In genomic region chr6:32954983-32955802, GRCh38 we compare ENCODE assay signal across 7 cellular contexts. TPM values are rescaled to one million over a fixed set of nuclear protein-coding genes. Genes with fewer than 3 reads are reported as not detected.
A peak's percentile ranks its signal among the peaks of the same experiment; 100 is the strongest.
DNase-seq lines count a peak whose midpoint lies in the region; ATAC-seq, FAIRE-seq and TF ChIP-seq lines count a peak whose summit lies in the region.

No MANE protein-coding gene starts in this region.

- peaks cover 40% of the 10 kb centered on the region for H3K4me1 Mint-ChIP-seq in T-helper 2 cell treated with Interferon-gamma antibody and Interleukin-4, amounts not matched to agents 5 μg/mL and 100 μg/mL, for 36 hours (ENCODE audit: low read depth)

- FAIRE-seq in K562 (lab: Jason Lieb, UNC) = no peak

- no peaks in the 10 kb centered on the region for H3K9me2 ChIP-seq in neural cell (ENCODE audit: insufficient read depth, low read length)

- H4K20me1 ChIP-seq in K562 (replicated peaks; ENCODE audit: control insufficient read depth, insufficient read depth, low read length) (no peaks in the 10 kb centered on the region), neural cell (ENCODE audit: insufficient read depth) (no peaks in the 10 kb centered on the region)

- TF ChIP-seq RAD21 in K562 (CRISPR knock-in tag; conservative IDR thresholded peaks at IDR 0.05 in 1 of 2, IDR thresholded peaks at IDR 0.05 in 1 of 2) (peak in 1 of 2 experiments; percentile 14; a peak in 1 of 4 replicates), neural cell (conservative IDR thresholded peaks at IDR 0.05) (no peak)

- H3K4me2 ChIP-seq in K562 (ENCODE audit: insufficient read depth, low read length) (no peak overlapping the region), neural cell (ENCODE audit: low read length) (no peak overlapping the region)

- H2AFZ ChIP-seq in K562 (ENCODE audit: low read depth, low read length) (no peak overlapping the region), neural cell (ENCODE audit: low read depth, low read length) (no peak overlapping the region)

- TF ChIP-seq CTCF in K562 (IDR thresholded peaks at IDR 0.05 in 2 of 3, conservative IDR thresholded peaks at IDR 0.05 in 1 of 3; ENCODE audit: insufficient read depth in 2 of 3, low read depth in 1 of 3, low read length in 3 of 3) (peak; percentile 45 to 60 (median 56); a peak in 4 of 6 replicates), neural cell (IDR thresholded peaks at IDR 0.05; ENCODE audit: poor library complexity, severe bottlenecking) (peak; percentile 17), ovary (IDR thresholded peaks at IDR 0.05) (no peak)

- no peaks in the 10 kb centered on the region for H3K36me3 ChIP-seq in K562 (ENCODE audit: control insufficient read depth, insufficient read depth, low read length)
- no peaks in the 10 kb centered on the region for H3K36me3 ChIP-seq in neural cell (ENCODE audit: insufficient read depth, low read length)
- H3K36me3 ChIP-seq in ovary = no peaks in the 10 kb centered on the region

- DNase-seq in EH (ENCODE audit: low read depth) = peak; percentile 36
- DNase-seq in KBM-7 = peak; percentile 56
- peak in 2 of 4 experiments; percentile 32 to 36 for DNase-seq in K562 (ENCODE audit: extremely low read depth in 1 of 4, low spot score in 3 of 4)
- no peak for DNase-seq in ovary
- DNase-seq in T-helper 2 cell treated with Interferon-gamma antibody and Interleukin-4, amounts not matched to agents 5 μg/mL and 100 μg/mL, for 36 hours (ENCODE audit: low spot score) = no peak

- peaks cover 3% of the 10 kb centered on the region for H3K36me3 Mint-ChIP-seq in T-helper 2 cell treated with Interferon-gamma antibody and Interleukin-4, amounts not matched to agents 5 μg/mL and 100 μg/mL, for 36 hours (ENCODE audit: low read depth)

- H3F3A ChIP-seq in neural cell (ENCODE audit: insufficient read depth, low read length, poor library complexity, severe bottlenecking) = no peaks in the 10 kb centered on the region

- H3K4me1 ChIP-seq in K562 (replicated peaks in 1 of 2; ENCODE audit: control insufficient read depth in 2 of 2, insufficient read depth in 2 of 2, low read length in 2 of 2) (no peaks in the 10 kb centered on the region; a peak in 1 of 5 replicates), ovary (ENCODE audit: insufficient read depth) (peaks cover 2% of the 10 kb centered on the region)

- no peak overlapping the region for H3K4me3 ChIP-seq in K562
- no peak overlapping the region for H3K4me3 ChIP-seq in neural cell (ENCODE audit: low read length)
- no peak overlapping the region for H3K4me3 ChIP-seq in ovary

- no peaks in the 10 kb centered on the region for H3K9me3 Mint-ChIP-seq in T-helper 2 cell treated with Interferon-gamma antibody and Interleukin-4, amounts not matched to agents 5 μg/mL and 100 μg/mL, for 36 hours

- no peaks in the 10 kb centered on the region for H3K79me2 ChIP-seq in K562 (ENCODE audit: control insufficient read depth, insufficient read depth, low read length)
- no peaks in the 10 kb centered on the region for H3K79me2 ChIP-seq in neural cell (replicated peaks; ENCODE audit: insufficient read depth, low read length)

- no peaks in the 10 kb centered on the region for H3K9me3 ChIP-seq in K562 (replicated peaks; ENCODE audit: control insufficient read depth, insufficient read depth, low read depth, low read length)
- no peaks in the 10 kb centered on the region for H3K9me3 ChIP-seq in neural cell (ENCODE audit: low read length)
- no peaks in the 10 kb centered on the region for H3K9me3 ChIP-seq in ovary

- CTCF ChIA-PET in K562 (lab: Yijun Ruan, JAX; ENCODE audit: low intra/inter-chr PET ratio) = interaction anchor here (0.7 to 0.8 kb wide), 2 partner anchors 15 to 542 kb away, joined by 3 to 5 read pairs; partner anchors contain the start of gene HLA-DMB

- H3K27ac ChIP-seq in K562 (ENCODE audit: extremely low read depth, low read depth, low read length) (no peak overlapping the region), neural cell (ENCODE audit: low read length) (no peak overlapping the region), ovary (no peak overlapping the region)

- H3K27me3 Mint-ChIP-seq in T-helper 2 cell treated with Interferon-gamma antibody and Interleukin-4, amounts not matched to agents 5 μg/mL and 100 μg/mL, for 36 hours (ENCODE audit: low read depth) = no peaks in the 10 kb centered on the region

- H3K27me3 ChIP-seq in K562 (ENCODE audit: control insufficient read depth in 2 of 2, insufficient read depth in 2 of 2, low read length in 2 of 2) (peaks cover 0 to 14% of the 10 kb centered on the region in 2 experiments; a peak in 2 of 5 replicates), neural cell (ENCODE audit: insufficient read depth, low read depth, low read length) (no peaks in the 10 kb centered on the region), ovary (no peaks in the 10 kb centered on the region)

- BruUV-seq in K562 (replicated peaks; lab: Mats Ljungman, UMichigan) = no TSS peak

- ATAC-seq in K562 = peak; percentile 61
- ATAC-seq in GM18502 (IDR thresholded peaks at IDR 0.05; ENCODE audit: poor library complexity, unreplicated experiment) = no peak

- no peak overlapping the region for H3K27ac Mint-ChIP-seq in T-helper 2 cell treated with Interferon-gamma antibody and Interleukin-4, amounts not matched to agents 5 μg/mL and 100 μg/mL, for 36 hours

- TF ChIP-seq EP300 in K562 (IDR thresholded peaks at IDR 0.05; ENCODE audit: low read length) (no peak), neural cell (conservative IDR thresholded peaks at IDR 0.05; ENCODE audit: poor library complexity, severe bottlenecking) (no peak), ovary (IDR thresholded peaks at IDR 0.05) (no peak)

- WGBS in K562 (ENCODE audit: insufficient coverage, low coverage, missing lambda C conversion rate) = 3% methylated on average over 3 of the region's 3 CpGs
- WGBS in ovary, 3 donors = 24 to 56% (median 31%) methylated on average over 3 of the region's 3 CpGs

- intact Hi-C loops in K562 (cut with micrococcal nuclease) (no loop called here), ovary (cut with DNase I) (no loop called here)

- POLR2A ChIA-PET in K562 (lab: Yijun Ruan, JAX) = interaction anchor here (0.6 to 13.5 kb wide), 5 partner anchors 13 to 125 kb away, joined by 3 to 309 read pairs (median 3); partner anchors contain the start of genes BRD2 and TAP1

- H3K9ac ChIP-seq in K562 (ENCODE audit: insufficient read depth in 1 of 2, low read depth in 2 of 2, low read length in 2 of 2) (no peak overlapping the region), neural cell (ENCODE audit: low read length) (no peak overlapping the region)

- in situ Hi-C loops in KBM-7 (cut with MboI; ENCODE audit: low pct_unique_long_range_greater_than_20kb, low sequenced_read_pairs) = no loop called here
- in situ Hi-C loops in K562 (cut with MboI) = loop anchor here (25.0 kb wide), 1 partner anchor 1418 kb away; the partner anchor contains the start of genes ATP6V1G2, DDX39B, MCCD1 and NFKBIL1

- TF ChIP-seq POLR2A in K562 (conservative IDR thresholded peaks at IDR 0.05) (no peak), ovary (IDR thresholded peaks at IDR 0.05) (no peak)

- no peak overlapping the region for H3K4me3 Mint-ChIP-seq in T-helper 2 cell treated with Interferon-gamma antibody and Interleukin-4, amounts not matched to agents 5 μg/mL and 100 μg/mL, for 36 hours

- H3K9me1 ChIP-seq in K562 (ENCODE audit: control insufficient read depth, insufficient read depth, low read length) = no peaks in the 10 kb centered on the region

RNA-seq across cellular contexts. Expression of gene HLA-DMA, which starts 2.3 kb away (rescaled TPM):
- 0.55 and 0.81 TPM in 2 replicates for total RNA-seq in K562 (2011; cell fraction: chromatin; rRNA removed; ENCODE audit: low replicate concordance)
- 0.83 and 0.92 TPM in 2 replicates for total RNA-seq in K562 (2011; cell fraction: nucleolus; rRNA removed)
- 2.4 and 2.9 TPM in 2 replicates for total RNA-seq in K562 (2011; cell fraction: nucleoplasm; rRNA removed)
- total RNA-seq in K562 (2014; rRNA removed) = 0.23 and 0.33 TPM in 2 replicates
- 0.29 and 0.51 TPM in 2 replicates for total RNA-seq in K562 (2014; rRNA removed; fragmentation: Illumina TruSeq; extraction: Trizol)
- total RNA-seq in K562 (2015; rRNA removed; fragmentation: Illumina TruSeq; extraction: Trizol) = 0.58 and 0.60 TPM in 2 replicates
- total RNA-seq in K562 (2021) = 0.47 and 0.75 TPM in 2 replicates
- polyA plus RNA-seq in K562 (2011; rRNA removed) = 0.13 and 0.28 TPM in 2 replicates
- 0.56 and 0.73 TPM in 2 replicates for polyA plus RNA-seq in K562 (2011; cell fraction: cytosol; rRNA removed)
- 2.3 TPM in 2 replicates for polyA plus RNA-seq in K562 (2011; cell fraction: nucleus; rRNA removed)
- polyA plus RNA-seq in K562 (2012) = 0.76 and 1.1 TPM in 2 replicates
- polyA plus RNA-seq in K562 (2014; fragmentation: Illumina TruSeq; extraction: Trizol) = 0.50 and 0.83 TPM in 2 replicates
- polyA plus RNA-seq in K562 (2014; fragmentation: Nextera tagmentation; extraction: Ambion mirVana) = under 1 TPM; 0.18 to 0.78 TPM
- 0.48 and 1.7 TPM in 2 replicates for polyA plus RNA-seq in K562 (2014; rRNA removed)
- polyA minus RNA-seq in K562 (2011; rRNA and poly(A)+ RNA removed) = 0.25 and 0.39 TPM in 2 replicates
- not detected in 2 replicates for polyA minus RNA-seq in K562 (2011; cell fraction: cytosol; rRNA and poly(A)+ RNA removed)
- polyA minus RNA-seq in K562 (2011; cell fraction: nucleus; rRNA and poly(A)+ RNA removed) = 1.8 and 2.3 TPM in 2 replicates
- polyA plus RNA-seq in neural cell = 4.4 and 5.8 TPM in 2 replicates
- 0.97 and 1.0 TPM in 2 replicates for polyA minus RNA-seq in neural cell
- total RNA-seq in ovary = 10 to 100 TPM in 6 of 7 donors, 1 to 10 TPM in 1; 5.7 to 50.4 (median 18.5) TPM
- 100 to 1,000 TPM in 1 of 2 donors, 10 to 100 TPM in 1; 19.2 to 162 TPM for polyA plus RNA-seq in ovary

RNA-seq across cellular contexts. Expression of gene BRD2, which starts 13.2 kb away (rescaled TPM):
- 729 and 883 TPM in 2 replicates for total RNA-seq in K562 (2011; cell fraction: chromatin; rRNA removed; ENCODE audit: low replicate concordance)
- total RNA-seq in K562 (2011; cell fraction: nucleolus; rRNA removed) = 319 and 374 TPM in 2 replicates
- total RNA-seq in K562 (2011; cell fraction: nucleoplasm; rRNA removed) = 421 and 486 TPM in 2 replicates
- total RNA-seq in K562 (2014; rRNA removed) = 133 and 136 TPM in 2 replicates
- 135 and 136 TPM in 2 replicates for total RNA-seq in K562 (2014; rRNA removed; fragmentation: Illumina TruSeq; extraction: Trizol)
- total RNA-seq in K562 (2015; rRNA removed; fragmentation: Illumina TruSeq; extraction: Trizol) = 185 and 186 TPM in 2 replicates
- 173 and 181 TPM in 2 replicates for total RNA-seq in K562 (2021)
- polyA plus RNA-seq in K562 (2011; rRNA removed) = 189 and 242 TPM in 2 replicates
- polyA plus RNA-seq in K562 (2011; cell fraction: cytosol; rRNA removed) = 99.8 and 136 TPM in 2 replicates
- polyA plus RNA-seq in K562 (2011; cell fraction: nucleus; rRNA removed) = 407 and 463 TPM in 2 replicates
- 164 and 174 TPM in 2 replicates for polyA plus RNA-seq in K562 (2012)
- polyA plus RNA-seq in K562 (2014; fragmentation: Illumina TruSeq; extraction: Trizol) = 211 and 252 TPM in 2 replicates
- polyA plus RNA-seq in K562 (2014; fragmentation: Nextera tagmentation; extraction: Ambion mirVana) = 100 to 1,000 TPM in 1 of 2 experiments, 10 to 100 TPM in 1; 19.0 to 113 TPM
- 192 and 194 TPM in 2 replicates for polyA plus RNA-seq in K562 (2014; rRNA removed)
- 117 and 145 TPM in 2 replicates for polyA minus RNA-seq in K562 (2011; rRNA and poly(A)+ RNA removed)
- polyA minus RNA-seq in K562 (2011; cell fraction: cytosol; rRNA and poly(A)+ RNA removed) = 73.6 and 84.6 TPM in 2 replicates
- 153 and 260 TPM in 2 replicates for polyA minus RNA-seq in K562 (2011; cell fraction: nucleus; rRNA and poly(A)+ RNA removed)
- 102 and 107 TPM in 2 replicates for polyA plus RNA-seq in neural cell
- 121 and 140 TPM in 2 replicates for polyA minus RNA-seq in neural cell
- total RNA-seq in ovary = 100 to 1,000 TPM; 106 to 196 (median 163) TPM
- 100 to 1,000 TPM; 128 to 301 TPM for polyA plus RNA-seq in ovary

RNA-seq across cellular contexts. Expression of gene HLA-DMB, which starts 14.4 kb away (rescaled TPM):
- not detected in 2 replicates for total RNA-seq in K562 (2011; cell fraction: chromatin; rRNA removed; ENCODE audit: low replicate concordance)
- not detected in 2 replicates for total RNA-seq in K562 (2011; cell fraction: nucleolus; rRNA removed)
- not detected in 2 replicates for total RNA-seq in K562 (2011; cell fraction: nucleoplasm; rRNA removed)
- total RNA-seq in K562 (2014; rRNA removed) (not detected in 2 replicates), K562 (2014; rRNA removed; fragmentation: Illumina TruSeq; extraction: Trizol) (not detected in 2 replicates), K562 (2015; rRNA removed; fragmentation: Illumina TruSeq; extraction: Trizol) (not detected in 2 replicates), K562 (2021) (0.18 and 0.38 TPM in 2 replicates), ovary (10 to 100 TPM in 6 of 7 donors, 1 to 10 TPM in 1; 4.3 to 39.1 (median 12.0) TPM)
- polyA plus RNA-seq in K562 (2011; rRNA removed) (not detected in 2 replicates), K562 (2014; fragmentation: Illumina TruSeq; extraction: Trizol) (not detected in 2 replicates), K562 (2014; fragmentation: Nextera tagmentation; extraction: Ambion mirVana) (not detected), K562 (2014; rRNA removed) (0.03 TPM in 1 of 2 replicates, not detected in the other), neural cell (2.9 and 4.5 TPM in 2 replicates), ovary (10 to 100 TPM; 11.0 to 70.0 TPM)
- polyA plus RNA-seq in K562 (2011; cell fraction: cytosol; rRNA removed) = not detected in 2 replicates
- not detected in 2 replicates for polyA plus RNA-seq in K562 (2011; cell fraction: nucleus; rRNA removed)
- polyA plus RNA-seq in K562 (2012) = not detected in 2 replicates
- polyA minus RNA-seq in K562 (2011; rRNA and poly(A)+ RNA removed) = not detected in 2 replicates
- polyA minus RNA-seq in K562 (2011; cell fraction: cytosol; rRNA and poly(A)+ RNA removed) = not detected in 2 replicates
- polyA minus RNA-seq in K562 (2011; cell fraction: nucleus; rRNA and poly(A)+ RNA removed) = not detected in 2 replicates
- polyA minus RNA-seq in neural cell = 2.5 and 2.9 TPM in 2 replicates

RNA-seq across cellular contexts. Expression of gene HLA-DOA, which starts 54.2 kb away (rescaled TPM):
- total RNA-seq in K562 (2011; cell fraction: chromatin; rRNA removed; ENCODE audit: low replicate concordance) = not detected in 2 replicates
- total RNA-seq in K562 (2011; cell fraction: nucleolus; rRNA removed) = not detected in 2 replicates
- total RNA-seq in K562 (2011; cell fraction: nucleoplasm; rRNA removed) = not detected in 2 replicates
- not detected in 2 replicates for total RNA-seq in K562 (2014; rRNA removed)
- total RNA-seq in K562 (2014; rRNA removed; fragmentation: Illumina TruSeq; extraction: Trizol) = not detected in 2 replicates
- not detected in 2 replicates for total RNA-seq in K562 (2015; rRNA removed; fragmentation: Illumina TruSeq; extraction: Trizol)
- 0.07 TPM in 1 of 2 replicates, not detected in the other for total RNA-seq in K562 (2021)
- not detected in 2 replicates for polyA plus RNA-seq in K562 (2011; rRNA removed)
- polyA plus RNA-seq in K562 (2011; cell fraction: cytosol; rRNA removed) = not detected in 2 replicates
- not detected in 2 replicates for polyA plus RNA-seq in K562 (2011; cell fraction: nucleus; rRNA removed)
- polyA plus RNA-seq in K562 (2012) = not detected in 2 replicates
- not detected in 2 replicates for polyA plus RNA-seq in K562 (2014; fragmentation: Illumina TruSeq; extraction: Trizol)
- not detected for polyA plus RNA-seq in K562 (2014; fragmentation: Nextera tagmentation; extraction: Ambion mirVana)
- polyA plus RNA-seq in K562 (2014; rRNA removed) = not detected in 2 replicates
- polyA minus RNA-seq in K562 (2011; rRNA and poly(A)+ RNA removed) = not detected in 2 replicates
- polyA minus RNA-seq in K562 (2011; cell fraction: cytosol; rRNA and poly(A)+ RNA removed) = not detected in 2 replicates
- not detected in 2 replicates for polyA minus RNA-seq in K562 (2011; cell fraction: nucleus; rRNA and poly(A)+ RNA removed)
- 0.07 TPM in 1 of 2 replicates, not detected in the other for polyA plus RNA-seq in neural cell
- polyA minus RNA-seq in neural cell = not detected in 2 replicates
- total RNA-seq in ovary = 10 to 100 TPM in 1 of 7 donors, 1 to 10 TPM in 6; 1.1 to 17.3 (median 6.4) TPM
- polyA plus RNA-seq in ovary = 10 to 100 TPM in 1 of 2 donors, 1 to 10 TPM in 1; 2.5 to 25.3 TPM

Comparison
In these comparisons a context has a peak if more than half of its experiments do, and no peak if none do; other contexts are left out.
1. DNase-seq: peak in EH (single experiment) and KBM-7 (single experiment); none in ovary (0 of 5) and T-helper 2 cell treated with Interferon-gamma antibody and Interleukin-4, amounts not matched to agents 5 μg/mL and 100 μg/mL, for 36 hours (single experiment).
2. CTCF ChIP-seq: peak in K562 (3 of 3) and neural cell (single experiment); none in ovary (0 of 3).